ENCODE assay signal across 11 cellular contexts in genomic region chr5:169803077-169803981, GRCh38.
DNase-seq lines count a peak whose midpoint lies in the region; ATAC-seq and TF ChIP-seq lines count a peak whose summit lies in the region.
"Had no signal": no experiment of that assay in that cellular context is flagged by ENCODE, and none has a peak within 500 bp of the region (broad histone marks: within the 10 kb centered on the region; RNA-seq: fewer than 3 reads in every experiment).

No MANE protein-coding gene starts in this region.

- H3K9me3 ChIP-seq in right atrium auricular region (no peaks in the 10 kb centered on the region), testis (no peaks in the 10 kb centered on the region)
- H3K9me3 ChIP-seq: BLaER1 had no signal

- intact Hi-C loops in activated naive CD4-positive, alpha-beta T cell treated with anti-CD3 and anti-CD28 coated beads for 36 hours (cut with micrococcal nuclease): loop anchor here (10.0 kb wide), 2 partner anchors 271 to 461 kb away; no protein-coding TSS in a partner anchor
- intact Hi-C loops in testis (cut with DNase I; ENCODE audit: low total_unique reads): no loop called here

- H3K36me3 ChIP-seq in right atrium auricular region (no peaks in the 10 kb centered on the region), testis (ENCODE audit: low read depth, missing control alignments) (no peaks in the 10 kb centered on the region)

- H3K36me3 Mint-ChIP-seq in activated naive CD4-positive, alpha-beta T cell treated with anti-CD3 and anti-CD28 coated beads for 36 hours (ENCODE audit: low read depth): peaks cover 35% of the 10 kb centered on the region

- H3K27ac Mint-ChIP-seq in activated naive CD4-positive, alpha-beta T cell treated with anti-CD3 and anti-CD28 coated beads for 36 hours: peak overlapping the region; percentile 9

- H3K9me3 Mint-ChIP-seq in activated naive CD4-positive, alpha-beta T cell treated with anti-CD3 and anti-CD28 coated beads for 36 hours: no peaks in the 10 kb centered on the region

- no peak for TF ChIP-seq CTCF in WI38 (IDR thresholded peaks at IDR 0.05; ENCODE audit: low read depth, low read length)
- no peak for TF ChIP-seq CTCF in right atrium auricular region (IDR thresholded peaks at IDR 0.05)
- no peak for TF ChIP-seq CTCF in testis (IDR thresholded peaks at IDR 0.05)

- ATAC-seq in HG03354 (IDR thresholded peaks at IDR 0.05; ENCODE audit: poor library complexity, severe bottlenecking, unreplicated experiment) (no peak), GM18511 (IDR thresholded peaks at IDR 0.05; ENCODE audit: unreplicated experiment) (no peak)

- H3K27me3 Mint-ChIP-seq in activated naive CD4-positive, alpha-beta T cell treated with anti-CD3 and anti-CD28 coated beads for 36 hours (ENCODE audit: low read depth): no peaks in the 10 kb centered on the region

- H3K4me3 ChIP-seq in WI38 (ENCODE audit: low read depth, low read length) (peak overlapping the region; percentile 22), right atrium auricular region (no peak overlapping the region), testis (no peak overlapping the region)
- H3K4me3 ChIP-seq: BLaER1 had no signal

- H3K4me1 ChIP-seq in right atrium auricular region (no peaks in the 10 kb centered on the region), testis (no peaks in the 10 kb centered on the region)

- H3K27ac ChIP-seq in right atrium auricular region: peak overlapping the region; percentile 45 to 62
- H3K27ac ChIP-seq in testis: no peak overlapping the region
- H3K27ac ChIP-seq: BLaER1, epithelial cell of prostate had no signal

- no peak for TF ChIP-seq POLR2A in testis (IDR thresholded peaks at IDR 0.05)

- CTCF ChIA-PET in activated naive CD4-positive, alpha-beta T cell treated with anti-CD3 and anti-CD28 coated beads for 36 hours (lab: Charles Lee): no interaction called here

- peaks cover 39% of the 10 kb centered on the region for H3K4me1 Mint-ChIP-seq in activated naive CD4-positive, alpha-beta T cell treated with anti-CD3 and anti-CD28 coated beads for 36 hours (ENCODE audit: low read depth)

- no peak for DNase-seq in activated naive CD4-positive, alpha-beta T cell treated with anti-CD3 and anti-CD28 coated beads for 36 hours
- no peak for DNase-seq in activated naive CD4-positive, alpha-beta T cell treated with anti-CD3 and anti-CD28 coated beads, Interleukin-2, amount 50 U/mL, for 16 hours
- DNase-seq in right atrium auricular region (ENCODE audit: low spot score): peak; percentile 76
- peak; percentile 33 for DNase-seq in testis
- DNase-seq in NCI-H774 (lab: John Stamatoyannopoulos, UW): no peak
- DNase-seq: Karpas-422 had no signal

- H3K27me3 ChIP-seq in right atrium auricular region: no peaks in the 10 kb centered on the region
- no peaks in the 10 kb centered on the region for H3K27me3 ChIP-seq in testis
- H3K27me3 ChIP-seq: BLaER1 had no signal

- H3K4me3 Mint-ChIP-seq in activated naive CD4-positive, alpha-beta T cell treated with anti-CD3 and anti-CD28 coated beads for 36 hours: no peak overlapping the region

- 45 to 64% methylated on average over 10 of the region's 10 CpGs for WGBS in testis, 2 donors

Comparison
In these comparisons a context has a peak if more than half of its experiments do, and no peak if none do; other contexts are left out.
1. DNase-seq: peak in right atrium auricular region (single experiment) and testis (single experiment); none in activated naive CD4-positive, alpha-beta T cell treated with anti-CD3 and anti-CD28 coated beads for 36 hours (single experiment), activated naive CD4-positive, alpha-beta T cell treated with anti-CD3 and anti-CD28 coated beads, Interleukin-2, amount 50 U/mL, for 16 hours (single experiment) and NCI-H774 (single experiment).
2. H3K27ac ChIP-seq: peak in right atrium auricular region (2 of 2); none in testis (0 of 2).